Comparison of ENCODE assay signal across 30 cellular contexts in genomic region chr5:135964670-135965320, GRCh38. TPM values are rescaled to one million over a fixed set of nuclear protein-coding genes. Genes with fewer than 3 reads are reported as not detected.
DNase-seq lines count a peak whose midpoint lies in the region; ATAC-seq, FAIRE-seq and TF ChIP-seq lines count a peak whose summit lies in the region.
"Had no signal": no experiment of that assay in that cellular context is flagged by ENCODE, and none has a peak within 500 bp of the region (broad histone marks: within the 10 kb centered on the region; RNA-seq: fewer than 3 reads in every experiment).

No MANE protein-coding gene starts in this region.

- no peak overlapping the region for H3K4me3 ChIP-seq in heart right ventricle
- H3K4me3 ChIP-seq in adrenal gland = no peak overlapping the region
- H3K4me3 ChIP-seq: cardiac muscle cell, stomach, upper lobe of right lung had no signal

- DNase-seq in heart right ventricle (no peak), Right ventricle myocardium inferior (ENCODE audit: missing footprints) (no peak), fibroblast of the conjunctiva (ENCODE audit: low read depth) (peak; percentile 66), OCI-M1 (lab: John Stamatoyannopoulos, UW) (no peak), adrenal gland (no peak), foreskin melanocyte (no peak)
- DNase-seq: activated CD4-positive, alpha-beta T cell treated with anti-CD3 and anti-CD28 coated beads, Interleukin-2, amount 50 U/mL, for 4 hours; activated effector memory CD4-positive, alpha-beta T cell treated with anti-CD3 and anti-CD28 coated beads, Interleukin-2, amount 50 U/mL, for 16 hours; KG1; left colon; mesendoderm; natural killer cell; NCI-H1930; NCI-H345; stimulated activated CD4-positive, alpha-beta T cell treated with anti-CD3 and anti-CD28 coated beads, Interleukin-2, amount 100 ng/mL, for 24 hours; stomach; upper lobe of right lung had no signal

- TF ChIP-seq POLR2A in adrenal gland (IDR thresholded peaks at IDR 0.05) = no peak

- ATAC-seq in heart right ventricle (peak in 6 of 8 donors; percentile 42 to 67 (median 54)), Right ventricle myocardium inferior (no peak), HG03095 (IDR thresholded peaks at IDR 0.05; ENCODE audit: unreplicated experiment) (no peak)
- ATAC-seq: left colon, natural killer cell, upper lobe of right lung had no signal

- peak; percentile 56 for FAIRE-seq in TTC549 (lab: Jason Lieb, UNC)
- FAIRE-seq: H1, RCC 7860 had no signal

- 62 to 67% methylated on average over 1 of the region's 1 CpG for WGBS in heart right ventricle, 2 donors
- 71 to 89% (median 79%) methylated on average over 1 of the region's 1 CpG for WGBS in adrenal gland, 4 donors

- peaks cover 0 to 9% (median 0%) of the 10 kb centered on the region in 9 donors for H3K4me1 ChIP-seq in heart right ventricle
- H3K4me1 ChIP-seq in adrenal gland (replicated peaks in 1 of 2) = no peaks in the 10 kb centered on the region
- H3K4me1 ChIP-seq: parathyroid adenoma, stomach, upper lobe of right lung had no signal

- H3K9me3 ChIP-seq in heart right ventricle (no peaks in the 10 kb centered on the region), adrenal gland (replicated peaks in 1 of 3) (peaks cover 0 to 4% (median 0%) of the 10 kb centered on the region in 3 donors)
- H3K9me3 ChIP-seq: stomach, upper lobe of right lung had no signal

- H3K27me3 ChIP-seq in heart right ventricle (peaks cover 0 to 4% (median 0%) of the 10 kb centered on the region in 7 donors), adrenal gland (no peaks in the 10 kb centered on the region)
- H3K27me3 ChIP-seq: stomach, upper lobe of right lung had no signal

- intact Hi-C loops in heart right ventricle (cut with DNase I) = loop anchor here in 3 of 10 donors (5.0 kb wide), 2 partner anchors 98 to 118 kb away; no protein-coding TSS in a partner anchor
- intact Hi-C loops in Right ventricle myocardium inferior (cut with DNase I) = no loop called here
- intact Hi-C loops in adrenal gland (cut with DNase I) = no loop called here

- TF ChIP-seq CTCF in heart right ventricle (IDR thresholded peaks at IDR 0.05) (peak in 2 of 9 donors; percentile 41 to 43), adrenal gland (IDR thresholded peaks at IDR 0.05) (no peak)

- no peaks in the 10 kb centered on the region for H3K36me3 ChIP-seq in heart right ventricle
- no peaks in the 10 kb centered on the region for H3K36me3 ChIP-seq in adrenal gland (replicated peaks in 1 of 2)
- H3K36me3 ChIP-seq: cardiac muscle cell, stomach, upper lobe of right lung had no signal

- H3K27ac ChIP-seq in heart right ventricle (no peak overlapping the region), adrenal gland (no peak overlapping the region)
- H3K27ac ChIP-seq: cardiac muscle cell, epithelial cell of prostate, parathyroid adenoma, stomach, upper lobe of right lung had no signal

RNA-seq across cellular contexts. Expression of gene LECT2, which starts 10.0 kb away (rescaled TPM):
- total RNA-seq in heart right ventricle = not detected
- polyA plus RNA-seq in heart right ventricle = not detected
- total RNA-seq in Right ventricle myocardium inferior = not detected
- not detected for total RNA-seq in adrenal gland
- polyA plus RNA-seq in adrenal gland = not detected
- total RNA-seq: A673; cardiac muscle cell; G401; H1; left colon; natural killer cell; skeletal muscle tissue; stomach; T-helper 2 cell treated with Interferon-gamma antibody and Interleukin-4, amounts not matched to agents 100 ng/mL and 5 ng/mL, for 36 hours; upper lobe of right lung had no signal
- polyA plus RNA-seq: adipose tissue, cardiac muscle cell, CD14-positive monocyte, H1, stomach had no signal

Comparison
In these comparisons a context has a peak if more than half of its experiments do, and no peak if none do; other contexts are left out.
1. ATAC-seq: peak in heart right ventricle (6 of 8); none in Right ventricle myocardium inferior (single experiment) and HG03095 (single experiment).